Comparison of ENCODE assay signal across 8 cellular contexts in the genomic region with DNA sequence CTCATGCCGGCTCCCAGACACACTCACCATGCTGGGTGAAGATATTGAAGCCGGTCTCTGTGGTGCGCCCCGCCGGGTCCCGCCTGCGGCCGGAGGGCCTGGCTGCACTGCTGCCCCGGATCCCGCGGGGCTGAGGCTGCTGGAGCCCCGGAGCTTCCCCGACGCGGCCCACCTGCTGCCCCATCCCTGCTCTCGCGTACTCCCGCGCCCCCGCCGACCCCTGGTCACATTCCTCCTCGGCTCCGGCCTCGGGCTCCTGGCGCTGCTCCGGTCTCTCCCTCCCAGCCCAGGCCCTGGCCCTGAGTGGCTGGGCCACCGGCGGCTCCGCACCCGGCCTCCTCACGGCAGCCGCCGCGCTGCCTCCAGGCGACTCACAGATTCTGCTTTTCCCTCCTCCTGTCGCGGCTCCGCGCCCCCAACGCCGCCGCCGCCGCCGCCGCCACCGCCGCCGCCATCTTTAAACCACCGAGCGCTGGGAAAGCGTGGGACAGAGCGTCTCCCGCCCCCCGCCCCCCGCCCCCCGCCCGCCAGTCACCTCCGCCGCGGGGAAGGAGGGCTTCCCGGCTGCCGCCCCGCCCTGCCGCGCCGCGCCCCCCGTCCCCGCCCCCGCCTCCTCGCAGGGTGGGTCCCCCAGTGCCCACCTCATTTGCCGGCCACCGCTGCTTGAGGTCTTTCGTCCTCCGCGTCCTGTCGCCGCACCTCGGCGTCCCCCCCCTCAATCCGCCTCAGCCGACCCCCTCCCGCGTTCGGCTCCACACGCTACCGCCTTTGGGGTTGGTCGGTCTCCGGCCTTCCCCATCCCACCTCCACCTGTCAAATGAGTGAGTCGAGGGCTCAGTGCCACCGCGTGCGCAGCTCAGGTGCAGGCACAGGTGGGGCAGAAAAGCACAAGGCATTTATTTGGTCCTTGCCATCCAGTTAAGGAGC. TPM values are rescaled to one million over a fixed set of nuclear protein-coding genes. Genes with fewer than 3 reads are reported as not detected.
DNase-seq lines count a peak whose midpoint lies in the region; ATAC-seq and TF ChIP-seq lines count a peak whose summit lies in the region.

A gene (minus strand): TSS at position 464 of the 927 bp plus-strand sequence. CDS start 280 bp downstream, at position 184.

- peak in 1 of 4 donors; percentile 38 for TF ChIP-seq POLR2A in upper lobe of left lung (IDR thresholded peaks at IDR 0.05)

- peak within 1 kb of the TSS; percentile 82 for H3K4me2 ChIP-seq in trophoblast cell (ENCODE audit: low read length)

- CTCF ChIA-PET in CD4-positive, alpha-beta memory T cell (lab: Charles Lee; ENCODE audit: partially characterized antibody), result no interaction called here

- H3K4me3 ChIP-seq in CD4-positive, alpha-beta memory T cell (ENCODE audit: low read length in 2 of 2), result peak within 1 kb of the TSS; percentile 14 to 73
- H3K4me3 ChIP-seq in RWPE2 (ENCODE audit: severe bottlenecking) (peak within 1 kb of the TSS; percentile 99), trophoblast cell (ENCODE audit: low read depth, low read length) (peak within 1 kb of the TSS; percentile 98), upper lobe of left lung (peak within 1 kb of the TSS; percentile 81 to 97 (median 88))

- peak within 1 kb of the TSS; percentile 79 for H2AK5ac ChIP-seq in trophoblast cell (ENCODE audit: low read length)

- peaks cover 23% of the 10 kb centered on the region for H3K4me1 ChIP-seq in CD4-positive, alpha-beta memory T cell (ENCODE audit: insufficient read depth, low read length)
- peaks cover 28% of the 10 kb centered on the region for H3K4me1 ChIP-seq in RWPE2 (ENCODE audit: insufficient read depth, poor library complexity, severe bottlenecking)
- H3K4me1 ChIP-seq in trophoblast cell (ENCODE audit: control insufficient read depth in 1 of 2, insufficient read depth in 2 of 2, low read length in 2 of 2), result peaks cover 2 to 7% of the 10 kb centered on the region in 2 experiments
- H3K4me1 ChIP-seq in upper lobe of left lung, result peaks cover 14 to 21% (median 19%) of the 10 kb centered on the region in 4 donors

- TF ChIP-seq EP300 in upper lobe of left lung (IDR thresholded peaks at IDR 0.05), result no peak

- no peak within 1 kb of the TSS for H3K23ac ChIP-seq in trophoblast cell (ENCODE audit: low read length)

- H3K79me2 ChIP-seq in trophoblast cell (ENCODE audit: control insufficient read depth, insufficient read depth, low read length, poor library complexity), result peaks cover 9% of the 10 kb centered on the region

- peak within 1 kb of the TSS; percentile 92 to 98 (median 93) for H3K4me3 Mint-ChIP-seq in CD4-positive, alpha-beta memory T cell
- H3K4me3 Mint-ChIP-seq in glutamatergic neuron (ENCODE audit: unreplicated experiment), result peak within 1 kb of the TSS; percentile 92

- peak within 1 kb of the TSS; percentile 99 for H2BK5ac ChIP-seq in trophoblast cell (ENCODE audit: low read depth, low read length, poor library complexity)

- no peaks in the 10 kb centered on the region for H3K9me3 Mint-ChIP-seq in CD4-positive, alpha-beta memory T cell
- peaks cover 3% of the 10 kb centered on the region for H3K9me3 Mint-ChIP-seq in glutamatergic neuron (ENCODE audit: unreplicated experiment)

- H4K12ac ChIP-seq in trophoblast cell (ENCODE audit: low read depth, low read length), result peak within 1 kb of the TSS; percentile 97

- intact Hi-C loops in CD4-positive, alpha-beta memory T cell (cut with micrococcal nuclease), result loop anchor here (1.0 to 5.0 kb wide), 4 partner anchors 64 to 202 kb away; a partner anchor contains a TSS

- H3K4ac ChIP-seq in trophoblast cell (ENCODE audit: low read depth, low read length), result peak within 1 kb of the TSS; percentile 91

- H3K27me3 Mint-ChIP-seq in CD4-positive, alpha-beta memory T cell, result no peaks in the 10 kb centered on the region
- H3K27me3 Mint-ChIP-seq in glutamatergic neuron (ENCODE audit: unreplicated experiment), result peaks cover 4% of the 10 kb centered on the region

- peak; percentile 51 for ATAC-seq in GM19452 (IDR thresholded peaks at IDR 0.05; ENCODE audit: unreplicated experiment)
- ATAC-seq in RWPE2 (ENCODE audit: low read depth), result peak; percentile 52
- peak; percentile 61 to 91 for ATAC-seq in upper lobe of left lung (ENCODE audit: low FRiP score in 2 of 2)

- peak within 1 kb of the TSS; percentile 85 for H3K9ac ChIP-seq in trophoblast cell (ENCODE audit: low read length)

- H3K36me3 ChIP-seq in CD4-positive, alpha-beta memory T cell (ENCODE audit: insufficient read depth, low read length), result no peaks in the 10 kb centered on the region
- peaks cover 7% of the 10 kb centered on the region; the same call in 1 of the 2 replicates for H3K36me3 ChIP-seq in RWPE2 (ENCODE audit: low read depth)
- H3K36me3 ChIP-seq in trophoblast cell (ENCODE audit: control insufficient read depth in 1 of 2, insufficient read depth in 2 of 2, low read length in 2 of 2), result peaks cover 0 to 8% of the 10 kb centered on the region in 2 experiments
- H3K36me3 ChIP-seq in upper lobe of left lung, result peaks cover 0 to 3% (median 0%) of the 10 kb centered on the region in 4 donors

- H2BK12ac ChIP-seq in trophoblast cell (ENCODE audit: low read length), result no peak within 1 kb of the TSS

- peak; percentile 37 to 58 (median 50) for DNase-seq in CD4-positive, alpha-beta memory T cell
- DNase-seq in HT1080 (ENCODE audit: low read depth) (peak; percentile 32), RWPE2 (ENCODE audit: low spot score) (no peak), glutamatergic neuron (peak; percentile 72), trophoblast cell (peak; percentile 23 to 51), upper lobe of left lung (peak; percentile 58 to 91)
- DNase-seq in activated naive CD4-positive, alpha-beta T cell treated with anti-CD3 and anti-CD28 coated beads, Interleukin-2, amount 50 U/mL, for 16 hours, result peak; percentile 61

- H3K4me1 Mint-ChIP-seq in CD4-positive, alpha-beta memory T cell, result peaks cover 22 to 37% (median 29%) of the 10 kb centered on the region in 4 donors
- peaks cover 9% of the 10 kb centered on the region for H3K4me1 Mint-ChIP-seq in glutamatergic neuron (ENCODE audit: low read depth, unreplicated experiment)

- H3K14ac ChIP-seq in trophoblast cell (ENCODE audit: low read length), result peak within 1 kb of the TSS; percentile 95

- peaks cover 4% of the 10 kb centered on the region for H3K79me1 ChIP-seq in trophoblast cell (ENCODE audit: low read length)

- peak within 1 kb of the TSS; percentile 96 for H4K8ac ChIP-seq in trophoblast cell (ENCODE audit: low read depth, low read length)

- no CpG with 5 or more reads among the region's 94 CpGs for WGBS in trophoblast cell (ENCODE audit: extremely low coverage, insufficient coverage, insufficient read length)
- 1 to 2% methylated on average over 11 to 47 of the region's 94 CpGs for WGBS in upper lobe of left lung, 2 donors

- peak within 1 kb of the TSS; percentile 93 for H4K91ac ChIP-seq in trophoblast cell (ENCODE audit: low read depth, low read length)

- H3K36me3 Mint-ChIP-seq in CD4-positive, alpha-beta memory T cell, result peaks cover 0 to 5% of the 10 kb centered on the region in 2 donors
- H3K36me3 Mint-ChIP-seq in glutamatergic neuron (ENCODE audit: unreplicated experiment), result no peaks in the 10 kb centered on the region

- POLR2A ChIA-PET in CD4-positive, alpha-beta memory T cell (lab: Charles Lee; ENCODE audit: partially characterized antibody), result interaction anchor here (0.6 to 2.5 kb wide), 5 partner anchors 24 to 136 kb away, joined by 3 to 11 read pairs (median 3); a partner anchor contains a TSS

- H3K27ac Mint-ChIP-seq in CD4-positive, alpha-beta memory T cell, result peak within 1 kb of the TSS; percentile 91 to 95 (median 92)
- H3K27ac Mint-ChIP-seq in glutamatergic neuron (ENCODE audit: unreplicated experiment), result peak within 1 kb of the TSS; percentile 88

- H3K27me3 ChIP-seq in CD4-positive, alpha-beta memory T cell (ENCODE audit: insufficient read depth, low read length), result no peaks in the 10 kb centered on the region
- no peaks in the 10 kb centered on the region for H3K27me3 ChIP-seq in RWPE2 (ENCODE audit: insufficient read depth, poor library complexity, severe bottlenecking)
- H3K27me3 ChIP-seq in trophoblast cell (ENCODE audit: insufficient read depth, low read length), result no peaks in the 10 kb centered on the region
- H3K27me3 ChIP-seq in upper lobe of left lung, result no peaks in the 10 kb centered on the region

- peak within 1 kb of the TSS; percentile 89 for H2BK120ac ChIP-seq in trophoblast cell (ENCODE audit: insufficient read depth, low read length, poor library complexity)

- TF ChIP-seq CTCF in RWPE2 (IDR thresholded peaks at IDR 0.05; ENCODE audit: poor library complexity, severe bottlenecking), result no peak
- no peak for TF ChIP-seq CTCF in glutamatergic neuron (IDR thresholded peaks at IDR 0.05; ENCODE audit: partially characterized antibody, unreplicated experiment)
- TF ChIP-seq CTCF in upper lobe of left lung (IDR thresholded peaks at IDR 0.05), result no peak

- peak within 1 kb of the TSS; percentile 94 for H2AFZ ChIP-seq in trophoblast cell (ENCODE audit: insufficient read depth, low read length, poor library complexity)

- H3K27ac ChIP-seq in CD4-positive, alpha-beta memory T cell (ENCODE audit: low read depth, low read length), result peak within 1 kb of the TSS; percentile 59
- peak within 1 kb of the TSS; percentile 85 for H3K27ac ChIP-seq in RWPE2 (ENCODE audit: poor library complexity, severe bottlenecking)
- H3K27ac ChIP-seq in trophoblast cell (ENCODE audit: low read depth, low read length), result peak within 1 kb of the TSS; percentile 87
- H3K27ac ChIP-seq in upper lobe of left lung, result peak within 1 kb of the TSS; percentile 79 to 90 (median 88)

- no peaks in the 10 kb centered on the region for H3K9me3 ChIP-seq in CD4-positive, alpha-beta memory T cell (ENCODE audit: control insufficient read depth in 1 of 2, low read length in 2 of 2)
- H3K9me3 ChIP-seq in RWPE2 (ENCODE audit: severe bottlenecking), result peaks cover 6% of the 10 kb centered on the region
- H3K9me3 ChIP-seq in trophoblast cell (ENCODE audit: insufficient read depth, low read depth, low read length), result no peaks in the 10 kb centered on the region
- H3K9me3 ChIP-seq in upper lobe of left lung, result no peaks in the 10 kb centered on the region

- H3K18ac ChIP-seq in trophoblast cell (ENCODE audit: low read length), result peak within 1 kb of the TSS; percentile 98

RNA-seq across cellular contexts. Expression of the gene that starts here (rescaled TPM):
- 10 to 100 TPM; 16.9 to 18.6 TPM for total RNA-seq in CD4-positive, alpha-beta memory T cell
- 1 to 10 TPM; 1.2 to 2.1 TPM for polyA plus RNA-seq in CD4-positive, alpha-beta memory T cell
- 29.4 and 42.2 TPM in 2 replicates for total RNA-seq in HT1080 (2014; rRNA removed; shearing (Covaris generic))
- polyA plus RNA-seq in HT1080 (2015; cell fraction: cytosol; rRNA removed), result 14.2 and 20.4 TPM in 2 replicates
- 36.0 and 45.5 TPM in 2 replicates for polyA plus RNA-seq in HT1080 (2015; cell fraction: nucleus; rRNA removed)
- total RNA-seq in glutamatergic neuron (ENCODE audit: unreplicated experiment), result 24.7 TPM
- polyA plus RNA-seq in trophoblast cell (2013), result 6.5 and 6.8 TPM in 2 replicates
- total RNA-seq in upper lobe of left lung, result 10 to 100 TPM; 17.2 to 31.3 (median 22.9) TPM

Comparison
In these comparisons a context has a peak if more than half of its experiments do, and no peak if none do; other contexts are left out.
1. H3K4me3 ChIP-seq: peak in every context shown above with its lines; median percentile 99 in RWPE2; 98 in trophoblast cell; 88 in upper lobe of left lung; 44 in CD4-positive, alpha-beta memory T cell.